9 cellular contexts compared by ENCODE assay signal in genomic region chr15:66707310-66708160, GRCh38. TPM values are rescaled to one million over a fixed set of nuclear protein-coding genes. Genes with fewer than 3 reads are reported as not detected.
DNase-seq lines count a peak whose midpoint lies in the region; ATAC-seq and TF ChIP-seq lines count a peak whose summit lies in the region.
"Had no signal": no experiment of that assay in that cellular context is flagged by ENCODE, and none has a peak within 500 bp of the region (broad histone marks: within the 10 kb centered on the region; RNA-seq: fewer than 3 reads in every experiment).

No MANE protein-coding gene starts in this region.

- H3K9me3 ChIP-seq in fibroblast of lung (ENCODE audit: control insufficient read depth, insufficient read depth, low read depth, low read length) (no peaks in the 10 kb centered on the region), ovary (no peaks in the 10 kb centered on the region)

- peak overlapping the region; percentile 28 for H3K27ac ChIP-seq in fibroblast of lung (ENCODE audit: insufficient read depth, low read length)
- H3K27ac ChIP-seq in ovary, result peak overlapping the region in 1 of 2 donors; percentile 44

- H3K4me3 ChIP-seq in fibroblast of lung (replicated peaks in 1 of 4; ENCODE audit: control extremely low read depth in 1 of 4, insufficient read depth in 1 of 4, low read depth in 3 of 4, low read length in 4 of 4) (peak overlapping the region in 2 of 4 experiments; percentile 14 to 38), ovary (peak overlapping the region; percentile 15)
- H3K4me3 ChIP-seq: GM12878 had no signal

- H3K9ac ChIP-seq in fibroblast of lung (ENCODE audit: insufficient read depth, low read length), result no peak overlapping the region

- TF ChIP-seq CTCF in fibroblast of lung (conservative IDR thresholded peaks at IDR 0.05 in 1 of 2, IDR thresholded peaks at IDR 0.05 in 1 of 2; ENCODE audit: low read depth in 1 of 2, low read length in 2 of 2) (peak in 1 of 2 donors; percentile 36), ovary (IDR thresholded peaks at IDR 0.05) (peak in 1 of 3 donors; percentile 11)

- no peaks in the 10 kb centered on the region for H3K27me3 ChIP-seq in fibroblast of lung (ENCODE audit: control insufficient read depth, insufficient read depth, low read length)
- no peaks in the 10 kb centered on the region for H3K27me3 ChIP-seq in ovary

- TF ChIP-seq POLR2A in ovary (IDR thresholded peaks at IDR 0.05), result no peak

- in situ Hi-C loops in KBM-7 (cut with MboI; ENCODE audit: low pct_unique_long_range_greater_than_20kb, low sequenced_read_pairs), result no loop called here

- H3K79me2 ChIP-seq in fibroblast of lung (ENCODE audit: control insufficient read depth, insufficient read depth, low read length), result peaks cover 40% of the 10 kb centered on the region

- H2AFZ ChIP-seq in fibroblast of lung (ENCODE audit: low read length), result no peak overlapping the region

- peaks cover 3% of the 10 kb centered on the region for H3K36me3 ChIP-seq in fibroblast of lung (ENCODE audit: control insufficient read depth, insufficient read depth, low read length)
- no peaks in the 10 kb centered on the region for H3K36me3 ChIP-seq in ovary

- H3K4me2 ChIP-seq in fibroblast of lung (ENCODE audit: extremely low read depth, insufficient read depth, low read length), result peak overlapping the region; percentile 21

- intact Hi-C loops in ovary (cut with DNase I), result loop anchor here in 2 of 4 donors (5.0 to 10.0 kb wide), 4 partner anchors 65 to 145 kb away; no protein-coding TSS in a partner anchor

- H4K20me1 ChIP-seq in fibroblast of lung (ENCODE audit: control insufficient read depth, extremely low read depth, insufficient read depth, low read length), result no peaks in the 10 kb centered on the region

- 19 to 23% (median 22%) methylated on average over 16 of the region's 16 CpGs for WGBS in ovary, 3 donors

- H3K4me1 ChIP-seq in fibroblast of lung (ENCODE audit: control insufficient read depth, extremely low read depth, insufficient read depth, low read length), result peaks cover 17% of the 10 kb centered on the region
- peaks cover 25% of the 10 kb centered on the region for H3K4me1 ChIP-seq in ovary (ENCODE audit: insufficient read depth)

- TF ChIP-seq EP300 in ovary (IDR thresholded peaks at IDR 0.05), result no peak

- DNase-seq in DMS114 treated with DMSO at 0.1 percent for 48 hours (lab: John Stamatoyannopoulos, UW; ENCODE audit: unreplicated experiment) (peak; percentile 60), NCI-H526 treated with DMSO at 0.1 percent for 48 hours (lab: John Stamatoyannopoulos, UW) (peak; percentile 41), fibroblast of lung (ENCODE audit: low read depth in 2 of 2) (peak; percentile 61 to 65), ovary (peak; percentile 51 to 72 (median 57)), KBM-7 (no peak)

- ATAC-seq in HG03565 (IDR thresholded peaks at IDR 0.05; ENCODE audit: unreplicated experiment) (no peak), HG02884 (IDR thresholded peaks at IDR 0.05; ENCODE audit: unreplicated experiment) (no peak), HG03354 (IDR thresholded peaks at IDR 0.05; ENCODE audit: poor library complexity, severe bottlenecking, unreplicated experiment) (no peak)
- ATAC-seq: GM12878 had no signal

RNA-seq across cellular contexts. Expression of gene SMAD6, which starts 5.5 kb away (rescaled TPM):
- total RNA-seq in fibroblast of lung (8.7 and 8.9 TPM in 2 replicates), ovary (10 to 100 TPM in 6 of 7 donors, 1 to 10 TPM in 1; 7.1 to 20.3 (median 14.1) TPM)
- polyA plus RNA-seq in fibroblast of lung (1.2 and 2.1 TPM in 2 replicates), ovary (10 to 100 TPM in 1 of 2 donors, 1 to 10 TPM in 1; 3.8 to 10.9 TPM)
- 2.8 and 5.5 TPM in 2 replicates for polyA plus RNA-seq in fibroblast of lung (2012)
- polyA minus RNA-seq in fibroblast of lung (ENCODE audit: low replicate concordance), result 2.2 and 7.6 TPM in 2 replicates
